In the genomic region with DNA sequence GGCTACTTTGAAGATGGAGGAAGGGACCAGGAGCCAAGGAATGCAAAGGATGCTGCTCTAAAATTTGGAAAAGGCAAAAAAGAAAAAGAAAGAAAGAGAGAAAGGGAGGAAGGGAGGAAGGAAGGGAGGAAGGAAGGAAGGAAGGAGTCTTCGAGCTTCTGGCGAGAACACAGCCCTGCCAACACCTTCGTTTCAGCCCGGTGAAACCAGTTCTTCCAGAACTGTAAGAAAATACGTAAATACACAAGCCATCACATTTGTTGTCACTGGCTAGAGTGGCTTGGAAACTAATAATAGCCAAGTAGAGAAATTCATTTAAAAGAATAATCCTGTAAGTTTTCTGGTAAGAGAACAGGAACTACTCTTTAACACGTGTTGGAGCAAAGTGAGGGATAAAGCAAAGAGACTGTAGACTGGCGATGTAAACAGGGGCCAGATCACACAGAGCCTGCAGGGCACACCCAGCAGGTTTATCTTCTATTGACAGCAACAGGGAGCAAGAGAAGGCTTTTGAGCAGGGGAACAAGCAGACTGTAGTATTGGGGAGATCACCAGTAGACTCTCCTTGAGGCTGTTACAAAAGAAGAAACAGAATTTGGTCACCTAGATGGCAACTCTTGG, we compare ENCODE assay signal across 30 cellular contexts.
"Had no signal": no experiment of that assay in that cellular context is flagged by ENCODE, and none has a peak within 500 bp of the region (broad histone marks: within the 10 kb centered on the region; RNA-seq: fewer than 3 reads in every experiment).

No MANE protein-coding gene starts in this region.

- H3K27ac ChIP-seq: brain microvascular endothelial cell, heart right ventricle, left lung, lower lobe of right lung, neutrophil, ovary, psoas muscle, sigmoid colon, upper lobe of left lung had no signal

- H3K9me3 ChIP-seq: esophagus squamous epithelium, heart right ventricle, left lung, lower lobe of right lung, mucosa of descending colon, neutrophil, ovary, psoas muscle, sigmoid colon, upper lobe of left lung had no signal

- H3K4me3 Mint-ChIP-seq: activated CD8-positive, alpha-beta T cell treated with anti-CD3 and anti-CD28 coated beads for 36 hours; activated T-cell treated with anti-CD3 and anti-CD28 coated beads, Interleukin-2, amount 50 U/mL, for 4 hours; activated T-helper 17 cell treated with anti-CD3 and anti-CD28 coated beads, Interleukin-2, amount 50 U/mL, for 72 hours; nephron; stimulated activated effector memory CD8-positive, alpha-beta T cell treated with anti-CD3 and anti-CD28 coated beads, Interleukin-12 subunit alpha, Interleukin-12 subunit beta, amount 100 ng/mL, for 72 hours; stimulated activated naive CD8-positive, alpha-beta T cell treated with anti-CD3 and anti-CD28 coated beads, Interleukin-15, Interleukin-2, amounts not matched to agents 100 ng/mL and 50 ng/mL, for 24 hours had no signal

- H3K27ac Mint-ChIP-seq: activated CD8-positive, alpha-beta T cell treated with anti-CD3 and anti-CD28 coated beads for 36 hours; activated T-helper 17 cell treated with anti-CD3 and anti-CD28 coated beads, Interleukin-2, amount 50 U/mL, for 72 hours; nephron; stimulated activated effector memory CD8-positive, alpha-beta T cell treated with anti-CD3 and anti-CD28 coated beads, Interleukin-12 subunit alpha, Interleukin-12 subunit beta, amount 100 ng/mL, for 72 hours; stimulated activated naive CD8-positive, alpha-beta T cell treated with anti-CD3 and anti-CD28 coated beads, Interleukin-15, Interleukin-2, amounts not matched to agents 100 ng/mL and 50 ng/mL, for 24 hours had no signal

- DNase-seq: activated CD4-positive, alpha-beta T cell treated with anti-CD3 and anti-CD28 coated beads, Interleukin-2, amount 50 U/mL, for 1 hour; activated CD8-positive, alpha-beta T cell treated with anti-CD3 and anti-CD28 coated beads for 36 hours; activated gamma-delta T cell treated with Interleukin-2 at 50 U/mL for 16 hours; activated naive CD4-positive, alpha-beta T cell treated with anti-CD3 and anti-CD28 coated beads, Interleukin-2, amount 50 U/mL, for 16 hours; activated T-cell treated with anti-CD3 and anti-CD28 coated beads, Interleukin-2, amount 50 U/mL, for 4 hours; amniotic stem cell; brain microvascular endothelial cell; caudate nucleus; cortex of kidney; esophagus squamous epithelium; foreskin melanocyte; heart right ventricle; kidney glomerular epithelial cell; left lung; lower lobe of right lung; mesendoderm; mucosa of descending colon; ovary; psoas muscle; sigmoid colon; small intestine; stimulated activated CD4-positive, alpha-beta T cell treated with anti-CD3 and anti-CD28 coated beads, Interleukin-4, amount 100 ng/mL, for 24 hours; substantia nigra; T-helper 9 cell; upper lobe of left lung had no signal

- H3K27me3 ChIP-seq: esophagus squamous epithelium, heart right ventricle, left lung, ovary, sigmoid colon, upper lobe of left lung had no signal

- H3K4me1 ChIP-seq: left lung, lower lobe of right lung, psoas muscle, sigmoid colon, upper lobe of left lung had no signal

- H3K4me1 Mint-ChIP-seq: activated T-helper 17 cell treated with anti-CD3 and anti-CD28 coated beads, Interleukin-2, amount 50 U/mL, for 72 hours; nephron had no signal

- H3K9me3 Mint-ChIP-seq: activated CD8-positive, alpha-beta T cell treated with anti-CD3 and anti-CD28 coated beads for 36 hours; activated T-cell treated with anti-CD3 and anti-CD28 coated beads, Interleukin-2, amount 50 U/mL, for 4 hours; stimulated activated effector memory CD8-positive, alpha-beta T cell treated with anti-CD3 and anti-CD28 coated beads, Interleukin-12 subunit alpha, Interleukin-12 subunit beta, amount 100 ng/mL, for 72 hours had no signal

- H3K36me3 Mint-ChIP-seq: stimulated activated effector memory CD8-positive, alpha-beta T cell treated with anti-CD3 and anti-CD28 coated beads, Interleukin-12 subunit alpha, Interleukin-12 subunit beta, amount 100 ng/mL, for 72 hours had no signal

- H3K36me3 ChIP-seq: brain microvascular endothelial cell, esophagus squamous epithelium, heart right ventricle, left lung, lower lobe of right lung, neutrophil, ovary, sigmoid colon, upper lobe of left lung had no signal

- ATAC-seq: activated CD8-positive, alpha-beta T cell treated with anti-CD3 and anti-CD28 coated beads for 36 hours; activated T-cell treated with anti-CD3 and anti-CD28 coated beads, Interleukin-2, amount 50 U/mL, for 4 hours; activated T-helper 17 cell treated with anti-CD3 and anti-CD28 coated beads, Interleukin-2, amount 50 U/mL, for 72 hours; heart right ventricle; left lung; lower lobe of right lung; mucosa of descending colon; psoas muscle; stimulated activated effector memory CD8-positive, alpha-beta T cell treated with anti-CD3 and anti-CD28 coated beads, Interleukin-12 subunit alpha, Interleukin-12 subunit beta, amount 100 ng/mL, for 72 hours had no signal

- H3K4me3 ChIP-seq: esophagus squamous epithelium, heart right ventricle, left lung, lower lobe of right lung, mucosa of descending colon, ovary, psoas muscle, sigmoid colon, upper lobe of left lung had no signal
